Comparison of ENCODE assay signal across 18 cellular contexts in genomic region chr6:80789912-80790635, GRCh38.
DNase-seq lines count a peak whose midpoint lies in the region; ATAC-seq and TF ChIP-seq lines count a peak whose summit lies in the region.
"Had no signal": no experiment of that assay in that cellular context is flagged by ENCODE, and none has a peak within 500 bp of the region (broad histone marks: within the 10 kb centered on the region; RNA-seq: fewer than 3 reads in every experiment).

No MANE protein-coding gene starts in this region.

- no peaks in the 10 kb centered on the region for H4K20me1 ChIP-seq in Karpas-422 (ENCODE audit: insufficient read depth, low read depth, low read length)

- no peaks in the 10 kb centered on the region for H3K9me2 ChIP-seq in Karpas-422 (replicated peaks; ENCODE audit: insufficient read depth, low read length)

- TF ChIP-seq CTCF in cardiac fibroblast (IDR thresholded peaks at IDR 0.05; ENCODE audit: low read depth, low read length) (no peak), left ventricle myocardium inferior (IDR thresholded peaks at IDR 0.05; ENCODE audit: borderline replicate concordance) (no peak)

- H3K9ac ChIP-seq in skeletal muscle satellite cell (ENCODE audit: low read depth, low read length), result peak overlapping the region; percentile 50
- no peak overlapping the region for H3K9ac ChIP-seq in Karpas-422 (ENCODE audit: low read length)

- DNase-seq in HCEC 1CT, result peak; percentile 58
- peak; percentile 44 to 78 for DNase-seq in cardiac fibroblast (ENCODE audit: low read depth in 2 of 2)
- DNase-seq in left ventricle myocardium inferior, result no peak
- no peak for DNase-seq in ureter (ENCODE audit: low spot score)
- no peak for DNase-seq in Karpas-422
- DNase-seq in NCI-H1694 treated with DMSO at 0.1 percent for 48 hours (lab: John Stamatoyannopoulos, UW), result no peak
- DNase-seq: activated CD4-positive, alpha-beta T cell treated with anti-CD3 and anti-CD28 coated beads for 4 hours; activated CD8-positive, alpha-beta memory T cell treated with anti-CD3 and anti-CD28 coated beads, Interleukin-2, amount 50 U/mL, for 4 hours; AML-193; erythroblast; hypothalamus; MG63; NCI-H1930; NCI-H526; stimulated activated CD4-positive, alpha-beta T cell treated with anti-CD3 and anti-CD28 coated beads, Interleukin-15, amount 100 ng/mL, for 24 hours; stomach had no signal

- H3K27ac ChIP-seq in left ventricle myocardium inferior (replicated peaks), result peak overlapping the region; percentile 43
- no peak overlapping the region for H3K27ac ChIP-seq in Karpas-422 (ENCODE audit: low read length)

- intact Hi-C loops in left ventricle myocardium inferior (cut with micrococcal nuclease), result no loop called here

- H3K27me3 ChIP-seq in left ventricle myocardium inferior (ENCODE audit: low read depth) (no peaks in the 10 kb centered on the region), skeletal muscle satellite cell (ENCODE audit: control insufficient read depth, insufficient read depth, low read length) (no peaks in the 10 kb centered on the region), Karpas-422 (ENCODE audit: low read length) (no peaks in the 10 kb centered on the region)
- H3K27me3 ChIP-seq: MG63, stomach had no signal

- no peak overlapping the region for H3K4me3 ChIP-seq in cardiac fibroblast (replicated peaks in 1 of 2; ENCODE audit: low read depth in 2 of 2, low read length in 2 of 2)
- no peak overlapping the region for H3K4me3 ChIP-seq in left ventricle myocardium inferior
- H3K4me3 ChIP-seq in skeletal muscle satellite cell (ENCODE audit: low read length), result no peak overlapping the region
- H3K4me3 ChIP-seq in Karpas-422 (ENCODE audit: low read length), result no peak overlapping the region
- H3K4me3 ChIP-seq: MG63, stomach had no signal

- no peak overlapping the region for H2AFZ ChIP-seq in Karpas-422 (ENCODE audit: low read length)

- no peaks in the 10 kb centered on the region for H3K79me2 ChIP-seq in Karpas-422 (ENCODE audit: low read length)

- H3K9me3 ChIP-seq in left ventricle myocardium inferior (replicated peaks), result peaks cover 5% of the 10 kb centered on the region
- H3K9me3 ChIP-seq in skeletal muscle satellite cell (replicated peaks; ENCODE audit: low read length), result no peaks in the 10 kb centered on the region
- no peaks in the 10 kb centered on the region; the same call in 1 of the 2 replicates for H3K9me3 ChIP-seq in Karpas-422 (ENCODE audit: low read length)
- H3K9me3 ChIP-seq: MG63, stomach had no signal

- H3K36me3 ChIP-seq in left ventricle myocardium inferior, result no peaks in the 10 kb centered on the region
- H3K36me3 ChIP-seq in skeletal muscle satellite cell (ENCODE audit: insufficient read depth, low read length), result no peaks in the 10 kb centered on the region
- H3K36me3 ChIP-seq in Karpas-422 (ENCODE audit: insufficient read depth, low read length), result no peaks in the 10 kb centered on the region
- H3K36me3 ChIP-seq: MG63, stomach had no signal

- peak overlapping the region; percentile 66 for H3K4me2 ChIP-seq in skeletal muscle satellite cell (ENCODE audit: low read length)
- H3K4me2 ChIP-seq in Karpas-422 (ENCODE audit: low read depth, low read length, poor library complexity, severe bottlenecking), result no peak overlapping the region

- ATAC-seq in GM21528 (IDR thresholded peaks at IDR 0.05; ENCODE audit: low FRiP score, unreplicated experiment), result no peak

- no peaks in the 10 kb centered on the region for H3K4me1 ChIP-seq in left ventricle myocardium inferior
- peaks cover 14% of the 10 kb centered on the region for H3K4me1 ChIP-seq in skeletal muscle satellite cell (ENCODE audit: control insufficient read depth, insufficient read depth, low read length)
- no peaks in the 10 kb centered on the region for H3K4me1 ChIP-seq in Karpas-422 (ENCODE audit: low read length)
- H3K4me1 ChIP-seq: stomach had no signal

Comparison
In these comparisons a context has a peak if more than half of its experiments do, and no peak if none do; other contexts are left out.
1. DNase-seq: peak in HCEC 1CT (single experiment) and cardiac fibroblast (2 of 2); none in left ventricle myocardium inferior (single experiment), ureter (single experiment), Karpas-422 (single experiment) and NCI-H1694 treated with DMSO at 0.1 percent for 48 hours (single experiment).